Comparison of ENCODE assay signal across 17 cellular contexts in the genomic region with DNA sequence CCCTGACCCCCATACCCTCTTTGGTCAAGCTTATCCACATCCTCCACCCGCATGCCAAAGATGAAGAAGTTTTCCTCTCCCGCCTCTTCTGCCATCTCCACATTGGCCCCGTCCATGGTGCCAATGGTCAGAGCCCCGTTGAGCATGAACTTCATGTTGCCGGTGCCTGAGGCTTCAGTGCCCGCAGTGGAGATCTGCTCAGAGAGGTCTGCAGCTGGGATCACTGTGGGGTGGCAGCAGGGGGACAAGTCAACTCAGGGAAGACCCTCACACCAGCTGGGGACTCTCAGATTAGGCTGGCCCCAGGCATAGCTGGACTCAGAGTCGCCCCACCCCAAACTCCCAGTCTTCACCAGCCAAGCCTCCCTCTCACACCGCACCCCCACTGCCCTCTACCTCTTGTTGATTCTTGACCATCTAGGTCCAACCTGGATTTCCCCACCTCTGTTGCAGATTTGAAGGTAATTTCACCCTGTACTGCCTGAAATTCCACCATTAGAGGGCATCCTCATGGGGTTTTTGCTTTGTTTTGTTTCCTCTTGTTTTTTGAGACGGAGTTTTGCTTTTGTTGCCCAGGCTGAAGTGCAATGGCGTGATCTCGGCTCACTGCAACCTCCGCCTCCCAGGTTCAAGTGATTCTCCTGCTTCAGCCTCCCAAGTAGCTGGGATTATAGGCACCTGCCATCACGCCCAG. TPM values are rescaled to one million over a fixed set of nuclear protein-coding genes. Genes with fewer than 3 reads are reported as not detected.
A peak's percentile ranks its signal among the peaks of the same experiment; 100 is the strongest.
DNase-seq lines count a peak whose midpoint lies in the region; ATAC-seq and TF ChIP-seq lines count a peak whose summit lies in the region.
"Had no signal": no experiment of that assay in that cellular context is flagged by ENCODE, and none has a peak within 500 bp of the region (broad histone marks: within the 10 kb centered on the region; RNA-seq: fewer than 3 reads in every experiment).

No MANE protein-coding gene starts in this region.

- CTCF ChIA-PET in PC-3 (lab: Charles Lee), result no interaction called here

- no peak for DNase-seq in activated naive CD8-positive, alpha-beta T cell treated with anti-CD3 and anti-CD28 coated beads, Interleukin-2, amount 50 U/mL, for 24 hours
- DNase-seq in PC-3, result no peak
- no peak for DNase-seq in esophagus muscularis mucosa (ENCODE audit: extremely low spot score)
- peak; percentile 56 for DNase-seq in upper lobe of right lung
- no peak for DNase-seq in progenitor cell of endocrine pancreas (ENCODE audit: low spot score, unreplicated experiment)
- DNase-seq in C1 segment of cervical spinal cord (lab: John Stamatoyannopoulos, UW), result no peak
- DNase-seq: activated CD4-positive, alpha-beta T cell treated with anti-CD3 and anti-CD28 coated beads, Interleukin-2, amount 50 U/mL, for 4 hours; activated effector memory CD4-positive, alpha-beta T cell treated with anti-CD3 and anti-CD28 coated beads, Interleukin-2, amount 50 U/mL, for 16 hours; DMS53; KBM-7; NCI-H1417 treated with DMSO at 0.1 percent for 48 hours; NCI-H510A; substantia nigra had no signal

- POLR2A ChIA-PET in PC-3 (lab: Charles Lee; ENCODE audit: unreplicated experiment), result no interaction called here

- intact Hi-C loops in PC-3 (cut with micrococcal nuclease) (no loop called here), esophagus muscularis mucosa (cut with DNase I) (no loop called here), upper lobe of right lung (cut with DNase I) (no loop called here)

- H2AFZ ChIP-seq in PC-3 (ENCODE audit: low read length), result no peak overlapping the region
- H2AFZ ChIP-seq: parathyroid adenoma had no signal

- H3K4me2 ChIP-seq in PC-3 (ENCODE audit: low read length), result no peak overlapping the region

- TF ChIP-seq EP300 in esophagus muscularis mucosa (IDR thresholded peaks at IDR 0.05), result no peak

- H4K20me1 ChIP-seq in PC-3 (ENCODE audit: low read length), result no peaks in the 10 kb centered on the region

- no peaks in the 10 kb centered on the region for H3K27me3 Mint-ChIP-seq in activated naive CD8-positive, alpha-beta T cell
- no peaks in the 10 kb centered on the region for H3K27me3 Mint-ChIP-seq in activated naive CD8-positive, alpha-beta T cell treated with anti-CD3 and anti-CD28 coated beads, Interleukin-2, amount 50 U/mL, for 24 hours
- H3K27me3 Mint-ChIP-seq in progenitor cell of endocrine pancreas, result peaks cover 27% of the 10 kb centered on the region

- H3K9me3 ChIP-seq in PC-3 (ENCODE audit: low read length), result no peaks in the 10 kb centered on the region
- H3K9me3 ChIP-seq in esophagus muscularis mucosa, result no peaks in the 10 kb centered on the region
- no peaks in the 10 kb centered on the region for H3K9me3 ChIP-seq in upper lobe of right lung

- no peaks in the 10 kb centered on the region for H3K36me3 ChIP-seq in PC-3 (ENCODE audit: low read depth, low read length)
- H3K36me3 ChIP-seq in esophagus muscularis mucosa, result peaks cover 11 to 48% (median 45%) of the 10 kb centered on the region in 4 donors
- no peaks in the 10 kb centered on the region for H3K36me3 ChIP-seq in upper lobe of right lung

- H3K27me3 ChIP-seq in PC-3 (ENCODE audit: low read length) (peaks cover 3% of the 10 kb centered on the region), esophagus muscularis mucosa (no peaks in the 10 kb centered on the region), upper lobe of right lung (no peaks in the 10 kb centered on the region)

- peaks cover 2% of the 10 kb centered on the region for H3K36me3 Mint-ChIP-seq in activated naive CD8-positive, alpha-beta T cell
- H3K36me3 Mint-ChIP-seq in activated naive CD8-positive, alpha-beta T cell treated with anti-CD3 and anti-CD28 coated beads, Interleukin-2, amount 50 U/mL, for 24 hours (ENCODE audit: low read depth), result no peaks in the 10 kb centered on the region
- H3K36me3 Mint-ChIP-seq in progenitor cell of endocrine pancreas (ENCODE audit: insufficient read depth), result peaks cover 2% of the 10 kb centered on the region

- H3K4me1 Mint-ChIP-seq in activated naive CD8-positive, alpha-beta T cell (ENCODE audit: low read depth), result peaks cover 32% of the 10 kb centered on the region
- peaks cover 3% of the 10 kb centered on the region for H3K4me1 Mint-ChIP-seq in activated naive CD8-positive, alpha-beta T cell treated with anti-CD3 and anti-CD28 coated beads, Interleukin-2, amount 50 U/mL, for 24 hours
- no peaks in the 10 kb centered on the region for H3K4me1 Mint-ChIP-seq in progenitor cell of endocrine pancreas (ENCODE audit: low read depth)

- H3K27ac ChIP-seq in PC-3 (ENCODE audit: low read length), result no peak overlapping the region
- H3K27ac ChIP-seq in esophagus muscularis mucosa (replicated peaks in 1 of 4), result peak overlapping the region in 3 of 4 donors; percentile 23 to 50 (median 23)
- H3K27ac ChIP-seq in upper lobe of right lung, result no peak overlapping the region
- H3K27ac ChIP-seq: parathyroid adenoma had no signal

- TF ChIP-seq CTCF in PC-3 (conservative IDR thresholded peaks at IDR 0.05; ENCODE audit: low read depth, low read length) (0 out of 2 replicates have a peak, but pooled peaks have one; percentile 23), esophagus muscularis mucosa (IDR thresholded peaks at IDR 0.05) (no peak), upper lobe of right lung (IDR thresholded peaks at IDR 0.05) (no peak), progenitor cell of endocrine pancreas (IDR thresholded peaks at IDR 0.05; ENCODE audit: unreplicated experiment) (no peak)

- H3K9ac ChIP-seq in PC-3 (ENCODE audit: low read length), result no peak overlapping the region
- H3K9ac ChIP-seq: parathyroid adenoma had no signal

- no peak overlapping the region for H3K4me3 ChIP-seq in PC-3 (ENCODE audit: low read length)
- no peak overlapping the region for H3K4me3 ChIP-seq in esophagus muscularis mucosa
- no peak overlapping the region for H3K4me3 ChIP-seq in upper lobe of right lung

- no peaks in the 10 kb centered on the region for H3K4me1 ChIP-seq in PC-3 (ENCODE audit: insufficient read depth, low read length)
- peaks cover 3 to 27% (median 20%) of the 10 kb centered on the region in 4 donors for H3K4me1 ChIP-seq in esophagus muscularis mucosa
- peaks cover 3% of the 10 kb centered on the region for H3K4me1 ChIP-seq in upper lobe of right lung
- H3K4me1 ChIP-seq: parathyroid adenoma had no signal

- no peak overlapping the region for H3K4me3 Mint-ChIP-seq in activated naive CD8-positive, alpha-beta T cell
- H3K4me3 Mint-ChIP-seq in activated naive CD8-positive, alpha-beta T cell treated with anti-CD3 and anti-CD28 coated beads, Interleukin-2, amount 50 U/mL, for 24 hours, result no peak overlapping the region
- H3K4me3 Mint-ChIP-seq in progenitor cell of endocrine pancreas (ENCODE audit: low read depth), result no peak overlapping the region

- H3K79me2 ChIP-seq in PC-3 (ENCODE audit: low read length), result no peaks in the 10 kb centered on the region
- H3K79me2 ChIP-seq: parathyroid adenoma had no signal

- no peaks in the 10 kb centered on the region for H3K9me3 Mint-ChIP-seq in activated naive CD8-positive, alpha-beta T cell (ENCODE audit: low read depth)
- no peaks in the 10 kb centered on the region for H3K9me3 Mint-ChIP-seq in activated naive CD8-positive, alpha-beta T cell treated with anti-CD3 and anti-CD28 coated beads, Interleukin-2, amount 50 U/mL, for 24 hours
- H3K9me3 Mint-ChIP-seq in progenitor cell of endocrine pancreas (ENCODE audit: low read depth), result no peaks in the 10 kb centered on the region

- no peak for ATAC-seq in activated naive CD8-positive, alpha-beta T cell treated with anti-CD3 and anti-CD28 coated beads, Interleukin-2, amount 50 U/mL, for 24 hours
- no peak for ATAC-seq in PC-3
- ATAC-seq in upper lobe of right lung, result no peak
- no peak for ATAC-seq in HG02642 (IDR thresholded peaks at IDR 0.05; ENCODE audit: poor library complexity, unreplicated experiment)

- H3K27ac Mint-ChIP-seq in activated naive CD8-positive, alpha-beta T cell, result peak overlapping the region; percentile 46
- no peak overlapping the region for H3K27ac Mint-ChIP-seq in activated naive CD8-positive, alpha-beta T cell treated with anti-CD3 and anti-CD28 coated beads, Interleukin-2, amount 50 U/mL, for 24 hours
- H3K27ac Mint-ChIP-seq in progenitor cell of endocrine pancreas, result no peak overlapping the region

- H3K9me2 ChIP-seq in PC-3 (replicated peaks; ENCODE audit: low read length), result no peaks in the 10 kb centered on the region

- WGBS in esophagus muscularis mucosa, result 91% methylated on average over 13 of the region's 13 CpGs

- no peaks in the 10 kb centered on the region for H3F3A ChIP-seq in PC-3 (ENCODE audit: low read length, unreplicated experiment)

- no peak for TF ChIP-seq POLR2A in esophagus muscularis mucosa (IDR thresholded peaks at IDR 0.05; ENCODE audit: low read depth)

- no TSS peak for BruUV-seq in PC-3 (replicated peaks; lab: Mats Ljungman, UMichigan)

RNA-seq across cellular contexts. Expression of a gene that starts 6.6 kb away (rescaled TPM):
- not detected in 2 replicates for total RNA-seq in PC-3 (2014; rRNA removed)
- total RNA-seq in esophagus muscularis mucosa, result 10 to 100 TPM; 32.8 to 72.8 (median 34.9) TPM
- total RNA-seq in upper lobe of right lung, result 27.6 TPM
- total RNA-seq in progenitor cell of endocrine pancreas, result 0.53 and 0.73 TPM in 2 replicates

RNA-seq across cellular contexts. Expression of a gene that starts 9.3 kb away (rescaled TPM):
- 0.95 and 1.3 TPM in 2 replicates for total RNA-seq in PC-3 (2014; rRNA removed)
- total RNA-seq in esophagus muscularis mucosa, result 10 to 100 TPM; 18.4 to 57.2 (median 26.3) TPM
- total RNA-seq in upper lobe of right lung, result 2.0 TPM
- 1.4 and 1.6 TPM in 2 replicates for total RNA-seq in progenitor cell of endocrine pancreas
- total RNA-seq: glomerular endothelial cell had no signal

RNA-seq across cellular contexts. Expression of a gene that starts 27.5 kb away (rescaled TPM):
- total RNA-seq in PC-3 (2014; rRNA removed) (not detected in 2 replicates), esophagus muscularis mucosa (10 to 100 TPM in 1 of 4 donors, 1 to 10 TPM in 3; 2.1 to 12.9 (median 4.3) TPM), upper lobe of right lung (0.72 TPM), progenitor cell of endocrine pancreas (0.17 and 0.60 TPM in 2 replicates)
- total RNA-seq: glomerular endothelial cell had no signal

RNA-seq across cellular contexts. Expression of a gene that starts 27.8 kb away (rescaled TPM):
- 209 and 217 TPM in 2 replicates for total RNA-seq in PC-3 (2014; rRNA removed)
- total RNA-seq in esophagus muscularis mucosa, result 100 to 1,000 TPM; 199 to 285 (median 234) TPM
- 294 TPM for total RNA-seq in upper lobe of right lung
- 500 and 503 TPM in 2 replicates for total RNA-seq in progenitor cell of endocrine pancreas

RNA-seq across cellular contexts. Expression of a gene that starts 52.5 kb away (rescaled TPM):
- total RNA-seq in PC-3 (2014; rRNA removed) (55.6 and 57.0 TPM in 2 replicates), esophagus muscularis mucosa (10 to 100 TPM; 11.1 to 25.0 (median 17.1) TPM), upper lobe of right lung (28.9 TPM), progenitor cell of endocrine pancreas (12.7 and 13.3 TPM in 2 replicates)

Comparison
In these comparisons a context has a peak if more than half of its experiments do, and no peak if none do; other contexts are left out.
1. H3K27ac ChIP-seq: peak in esophagus muscularis mucosa (3 of 4); none in PC-3 (single experiment) and upper lobe of right lung (single experiment).
2. RNA of a gene that starts 6.6 kb away (total RNA-seq): 32.8 to 72.8 TPM in esophagus muscularis mucosa and 27.6 TPM in upper lobe of right lung (single experiment); 0.53 to 0.73 TPM in progenitor cell of endocrine pancreas and not detected in PC-3; every median in the first group is over 10 times any median in the second.